In the genomic region with DNA sequence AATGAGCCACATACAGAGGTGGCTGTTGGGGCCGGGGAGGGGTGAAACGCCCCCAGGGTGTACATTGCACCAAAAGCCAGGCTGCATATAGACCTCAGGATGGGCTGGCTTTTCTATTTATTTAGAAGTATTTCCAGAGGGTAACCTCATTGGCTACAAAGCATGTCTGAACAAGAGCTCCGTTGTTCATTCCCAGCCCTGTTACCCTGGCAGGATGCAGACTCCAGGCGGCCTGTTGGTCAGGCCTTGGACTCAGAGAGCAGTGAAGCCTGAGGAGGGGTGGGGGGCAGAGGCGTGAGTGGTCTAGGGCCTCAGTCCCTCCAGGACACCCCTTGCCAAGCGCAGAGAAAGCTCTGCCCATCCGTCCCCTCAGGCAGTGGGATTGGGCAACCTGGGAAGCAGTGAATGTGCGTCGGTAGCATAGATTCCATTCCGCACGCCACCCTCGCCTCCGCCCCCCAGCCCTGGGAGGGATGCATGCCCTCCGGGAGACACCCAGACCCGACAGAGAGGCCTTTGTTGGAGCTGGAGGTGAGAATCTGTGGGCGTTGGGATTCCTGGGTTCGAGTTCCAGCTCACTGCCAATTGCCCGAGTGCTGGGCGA, we compare ENCODE assay signal across 23 cellular contexts. TPM values are rescaled to one million over a fixed set of nuclear protein-coding genes. Genes with fewer than 3 reads are reported as not detected.
DNase-seq lines count a peak whose midpoint lies in the region; ATAC-seq, FAIRE-seq and TF ChIP-seq lines count a peak whose summit lies in the region.
"Had no signal": no experiment of that assay in that cellular context is flagged by ENCODE, and none has a peak within 500 bp of the region (broad histone marks: within the 10 kb centered on the region; RNA-seq: fewer than 3 reads in every experiment).

No MANE protein-coding gene starts in this region.

- H3K4me2 ChIP-seq in keratinocyte (ENCODE audit: control insufficient read depth, extremely low read depth, insufficient read depth, low read depth, low read length): peak overlapping the region; percentile 62

- H3K4me3 ChIP-seq in HUES64 (ENCODE audit: low read length) (no peak overlapping the region), breast epithelium (peak overlapping the region in 1 of 3 donors; percentile 32), keratinocyte (ENCODE audit: control insufficient read depth in 2 of 3, extremely low read depth in 1 of 3, insufficient read depth in 2 of 3, low read depth in 1 of 3, low read length in 3 of 3) (peak overlapping the region in 2 of 3 experiments; percentile 29 to 36), skin epidermis (no peak overlapping the region)
- H3K4me3 ChIP-seq: heart right ventricle, lung, MG63, upper lobe of left lung had no signal

- H3K79me2 ChIP-seq in keratinocyte (ENCODE audit: control insufficient read depth, insufficient read depth, low read length): no peaks in the 10 kb centered on the region

- H3K9ac ChIP-seq in HUES64 (ENCODE audit: low read depth, low read length): no peak overlapping the region
- H3K9ac ChIP-seq in keratinocyte (ENCODE audit: control insufficient read depth, extremely low read depth, insufficient read depth, low read length): peak overlapping the region; percentile 69
- H3K9ac ChIP-seq: parathyroid adenoma had no signal

- dilution Hi-C loops in keratinocyte (cut with MboI; ENCODE audit: extremely low pct_ligation_motif_present, low sequenced_read_pairs): no loop called here

- peaks cover 19% of the 10 kb centered on the region for H3K36me3 ChIP-seq in HUES64 (ENCODE audit: insufficient read depth, low read length)
- no peaks in the 10 kb centered on the region for H3K36me3 ChIP-seq in breast epithelium
- no peaks in the 10 kb centered on the region for H3K36me3 ChIP-seq in keratinocyte (ENCODE audit: control insufficient read depth in 2 of 2, extremely low read depth in 1 of 2, insufficient read depth in 2 of 2, low read length in 2 of 2)
- H3K36me3 ChIP-seq: heart right ventricle, MG63, upper lobe of left lung had no signal

- CTCF ChIA-PET in GM10248 (lab: Yijun Ruan, JAX): no interaction called here

- TF ChIP-seq CTCF in breast epithelium (IDR thresholded peaks at IDR 0.05) (no peak), keratinocyte (optimal IDR thresholded peaks at IDR 0.05 in 1 of 3, IDR thresholded peaks at IDR 0.05 in 1 of 3, conservative IDR thresholded peaks at IDR 0.05 in 1 of 3; ENCODE audit: extremely low read depth in 1 of 3, insufficient read depth in 2 of 3, low read length in 3 of 3) (no peak), GM10248 (IDR thresholded peaks at IDR 0.05; ENCODE audit: control extremely low read depth, extremely low read depth, low read depth, missing control alignments) (no peak)

- H3K27ac ChIP-seq in HUES64 (ENCODE audit: low read depth, low read length) (peak overlapping the region; percentile 49), breast epithelium (peak overlapping the region; percentile 85 to 88), keratinocyte (ENCODE audit: control insufficient read depth, insufficient read depth, low read length) (peak overlapping the region; percentile 62), skin epidermis (peak overlapping the region in 12 of 21 experiments; percentile 4 to 56 (median 46))
- H3K27ac ChIP-seq: heart right ventricle, HL-60, parathyroid adenoma, upper lobe of left lung had no signal

- peak; percentile 65 to 92 for DNase-seq in breast epithelium (ENCODE audit: low spot score in 2 of 2)
- peak; percentile 28 for DNase-seq in keratinocyte (ENCODE audit: low read depth, low spot score)
- no peak for DNase-seq in SK-N-DZ (ENCODE audit: low spot score)
- DNase-seq in GM10248 (ENCODE audit: extremely low spot score): no peak
- DNase-seq: activated T-cell treated with anti-CD3 and anti-CD28 coated beads, Interleukin-2, amount 50 U/mL, for 72 hours; CD8-positive, alpha-beta T cell; DND-41; effector memory CD8-positive, alpha-beta T cell; HCEC 1CT; heart right ventricle; MG63; NCI-H1436; NCI-H526 treated with DMSO at 0.1 percent for 48 hours; Right ventricle myocardium superior had no signal

- H3K27me3 ChIP-seq in HUES64 (ENCODE audit: insufficient read depth, low read length): no peaks in the 10 kb centered on the region
- no peaks in the 10 kb centered on the region for H3K27me3 ChIP-seq in breast epithelium
- H3K27me3 ChIP-seq in keratinocyte (ENCODE audit: control insufficient read depth, extremely low read depth, insufficient read depth, low read length): no peaks in the 10 kb centered on the region
- H3K27me3 ChIP-seq: heart right ventricle, MG63, upper lobe of left lung had no signal

- no peak for TF ChIP-seq POLR2A in breast epithelium (IDR thresholded peaks at IDR 0.05)

- peaks cover 30% of the 10 kb centered on the region for H3K4me1 ChIP-seq in HUES64 (ENCODE audit: insufficient read depth, low read length)
- H3K4me1 ChIP-seq in breast epithelium: peaks cover 0 to 13% of the 10 kb centered on the region in 2 donors
- H3K4me1 ChIP-seq in keratinocyte (ENCODE audit: control insufficient read depth, extremely low read depth, insufficient read depth, low read length): peaks cover 16% of the 10 kb centered on the region

- intact Hi-C loops in breast epithelium (cut with DNase I; ENCODE audit: low total_unique reads): no loop called here

- H3K9me1 ChIP-seq in keratinocyte (ENCODE audit: control insufficient read depth, extremely low read depth, insufficient read depth, low read length): no peaks in the 10 kb centered on the region

- POLR2A ChIA-PET in GM10248 (lab: Yijun Ruan, JAX): no interaction called here

- ATAC-seq in GM19035 (IDR thresholded peaks at IDR 0.05; ENCODE audit: unreplicated experiment): no peak
- no peak for ATAC-seq in HG03469 (IDR thresholded peaks at IDR 0.05; ENCODE audit: unreplicated experiment)
- ATAC-seq: activated T-cell treated with anti-CD3 and anti-CD28 coated beads, Interleukin-2, amount 50 U/mL, for 72 hours; CD8-positive, alpha-beta T cell; effector memory CD8-positive, alpha-beta T cell had no signal

- no peaks in the 10 kb centered on the region for H4K20me1 ChIP-seq in keratinocyte (ENCODE audit: control insufficient read depth, extremely low read depth, insufficient read depth, low read length)

- 91% methylated on average over 19 of the region's 19 CpGs for WGBS in HUES64

- peak; percentile 88 for FAIRE-seq in keratinocyte (lab: Jason Lieb, UNC)
- FAIRE-seq: astrocyte had no signal

- H2AFZ ChIP-seq in keratinocyte (ENCODE audit: control insufficient read depth, low read length): peak overlapping the region; percentile 96
- H2AFZ ChIP-seq: parathyroid adenoma had no signal

- no peaks in the 10 kb centered on the region for H3K9me3 ChIP-seq in HUES64 (ENCODE audit: insufficient read depth, low read depth, low read length)
- no peaks in the 10 kb centered on the region for H3K9me3 ChIP-seq in breast epithelium
- no peaks in the 10 kb centered on the region for H3K9me3 ChIP-seq in keratinocyte (ENCODE audit: control insufficient read depth, low read depth, low read length)
- H3K9me3 ChIP-seq: heart right ventricle, MG63, upper lobe of left lung had no signal

RNA-seq across cellular contexts. Expression of gene TCF7L2, which starts 41.9 kb away (rescaled TPM):
- polyA plus RNA-seq in HUES64 (2013, experiment 1 of 2): 31.2 TPM
- polyA plus RNA-seq in HUES64 (2013, experiment 2 of 2): 33.5 TPM
- total RNA-seq in breast epithelium: 10 to 100 TPM; 33.1 to 44.2 (median 34.1) TPM
- polyA plus RNA-seq in keratinocyte: 2.0 to 2.5 TPM (median 2.3 TPM) in 3 replicates
- polyA plus RNA-seq in keratinocyte (2011; ENCODE audit: low read depth): 7.9 TPM
- 2.0 and 2.1 TPM in 2 replicates for polyA plus RNA-seq in keratinocyte (2011; cell fraction: cytosol; rRNA removed)
- 7.9 and 11.9 TPM in 2 replicates for polyA plus RNA-seq in keratinocyte (2011; cell fraction: nucleus; rRNA removed)
- polyA plus RNA-seq in keratinocyte (2012; ENCODE audit: low replicate concordance): 6.4 and 7.5 TPM in 2 replicates
- 3.0 to 6.2 TPM (median 3.9 TPM) in 3 replicates for polyA minus RNA-seq in keratinocyte
- 4.8 TPM for polyA minus RNA-seq in keratinocyte (2011; cell fraction: cytosol; rRNA and poly(A)+ RNA removed)
- polyA minus RNA-seq in keratinocyte (2011; cell fraction: nucleus; rRNA and poly(A)+ RNA removed): 9.3 and 9.6 TPM in 2 replicates
- 1.2 and 1.3 TPM in 2 replicates for polyA plus RNA-seq in SK-N-DZ (2014; cell fraction: cytosol; rRNA removed)
- polyA plus RNA-seq in SK-N-DZ (2014; cell fraction: nucleus; rRNA removed): 1.6 and 5.0 TPM in 2 replicates

Comparison
In these comparisons a context has a peak if more than half of its experiments do, and no peak if none do; other contexts are left out.
1. H3K4me3 ChIP-seq: peak in keratinocyte (2 of 3); none in HUES64 (single experiment) and skin epidermis (0 of 7).
2. DNase-seq: peak in breast epithelium (2 of 2) and keratinocyte (single experiment); none in SK-N-DZ (single experiment) and GM10248 (single experiment).
3. Peak in every context shown above with its lines, with median percentiles within 50 percentile points of each other: H3K27ac ChIP-seq.